In the genomic region with DNA sequence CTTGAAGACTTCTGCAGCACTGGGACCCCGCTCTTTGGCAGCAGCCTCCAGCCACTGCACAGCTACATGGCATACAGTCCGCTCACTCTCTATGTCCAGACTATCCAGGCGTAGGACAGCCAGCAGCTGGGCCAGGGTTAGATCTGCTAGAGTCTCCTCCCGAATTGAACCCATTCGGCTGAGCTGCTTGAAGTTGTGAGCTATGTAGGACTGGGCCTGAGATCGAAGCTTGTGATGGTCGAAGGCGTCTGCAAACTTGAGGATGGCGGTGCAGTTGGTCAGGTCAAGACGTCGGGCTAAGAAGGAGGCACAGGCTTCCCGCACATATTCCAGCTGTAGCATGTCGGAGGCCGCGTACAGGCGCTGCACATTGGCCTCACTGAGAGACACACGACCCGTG, we compare ENCODE assay signal across 9 cellular contexts. TPM values are rescaled to one million over a fixed set of nuclear protein-coding genes. Genes with fewer than 3 reads are reported as not detected.
DNase-seq lines count a peak whose midpoint lies in the region; ATAC-seq and TF ChIP-seq lines count a peak whose summit lies in the region.
"Had no signal": no experiment of that assay in that cellular context is flagged by ENCODE, and none has a peak within 500 bp of the region (broad histone marks: within the 10 kb centered on the region; RNA-seq: fewer than 3 reads in every experiment).

No MANE protein-coding gene starts in this region.

- peak overlapping the region; percentile 65 for H4K91ac ChIP-seq in trophoblast cell (ENCODE audit: low read depth, low read length)

- H3K4ac ChIP-seq in trophoblast cell (ENCODE audit: low read depth, low read length) = no peak overlapping the region

- intact Hi-C loops in Calu3 (cut with micrococcal nuclease; ENCODE audit: unreplicated experiment) = no loop called here

- H2BK5ac ChIP-seq in trophoblast cell (ENCODE audit: low read depth, low read length, poor library complexity) = no peak overlapping the region

- ATAC-seq in GM18870 (IDR thresholded peaks at IDR 0.05; ENCODE audit: unreplicated experiment) = no peak
- ATAC-seq in HG02610 (IDR thresholded peaks at IDR 0.05; ENCODE audit: unreplicated experiment) = no peak

- peak overlapping the region; percentile 95 for H3K4me3 Mint-ChIP-seq in Calu3 (ENCODE audit: low read depth, unreplicated experiment)

- WGBS in trophoblast cell (ENCODE audit: extremely low coverage, insufficient coverage, insufficient read length) = no CpG with 5 or more reads among the region's 18 CpGs

- peaks cover 6 to 7% of the 10 kb centered on the region in 2 experiments for H3K4me1 ChIP-seq in trophoblast cell (ENCODE audit: control insufficient read depth in 1 of 2, insufficient read depth in 2 of 2, low read length in 2 of 2)

- no peak overlapping the region for H3K9ac ChIP-seq in trophoblast cell (ENCODE audit: low read length)

- no peaks in the 10 kb centered on the region for H3K9me3 Mint-ChIP-seq in Calu3 (ENCODE audit: low read depth, unreplicated experiment)

- H3K79me1 ChIP-seq in trophoblast cell (ENCODE audit: low read length) = peaks cover 6% of the 10 kb centered on the region

- H3K14ac ChIP-seq in trophoblast cell (ENCODE audit: low read length) = no peak overlapping the region

- no peak overlapping the region for H2BK12ac ChIP-seq in trophoblast cell (ENCODE audit: low read length)

- peaks cover 5% of the 10 kb centered on the region for H3K79me2 ChIP-seq in trophoblast cell (ENCODE audit: control insufficient read depth, insufficient read depth, low read length, poor library complexity)

- H3K27ac ChIP-seq in RWPE1 (peak overlapping the region; percentile 91), epithelial cell of prostate (peak overlapping the region; percentile 67), trophoblast cell (ENCODE audit: low read depth, low read length) (no peak overlapping the region)

- no TSS peak for BruUV-seq in Calu3 (replicated peaks; lab: Mats Ljungman, UMichigan)

- H4K12ac ChIP-seq in trophoblast cell (ENCODE audit: low read depth, low read length) = peak overlapping the region; percentile 75

- no peak overlapping the region for H2BK120ac ChIP-seq in trophoblast cell (ENCODE audit: insufficient read depth, low read length, poor library complexity)

- peaks cover 10% of the 10 kb centered on the region for H3K36me3 Mint-ChIP-seq in Calu3 (ENCODE audit: insufficient read depth, unreplicated experiment)

- DNase-seq in Calu3 (no peak), RWPE1 (ENCODE audit: low spot score) (no peak), epithelial cell of prostate (ENCODE audit: low read depth, low spot score) (no peak), trophoblast cell (no peak), NCI-H226 (no peak)
- no peak for DNase-seq in activated CD4-positive, CD25-positive, alpha-beta regulatory T cell (lab: John Stamatoyannopoulos, UW)

- H3K23ac ChIP-seq in trophoblast cell (ENCODE audit: low read length) = no peak overlapping the region

- H2AK5ac ChIP-seq in trophoblast cell (ENCODE audit: low read length) = no peak overlapping the region

- H3K36me3 ChIP-seq in trophoblast cell (ENCODE audit: control insufficient read depth in 1 of 2, insufficient read depth in 2 of 2, low read length in 2 of 2) = no peaks in the 10 kb centered on the region

- no peaks in the 10 kb centered on the region for H3K9me3 ChIP-seq in trophoblast cell (ENCODE audit: insufficient read depth, low read depth, low read length)
- H3K9me3 ChIP-seq: SJSA1 had no signal

- peak overlapping the region; percentile 35 for H2AFZ ChIP-seq in trophoblast cell (ENCODE audit: insufficient read depth, low read length, poor library complexity)

- TF ChIP-seq CTCF in Calu3 (IDR thresholded peaks at IDR 0.05; ENCODE audit: unreplicated experiment) (no peak), RWPE1 (conservative IDR thresholded peaks at IDR 0.05; ENCODE audit: low read depth) (no peak)

- H4K8ac ChIP-seq in trophoblast cell (ENCODE audit: low read depth, low read length) = peak overlapping the region; percentile 87

- POLR2A ChIA-PET in RWPE1 (lab: Yijun Ruan, JAX; ENCODE audit: low non-redundant PET) = no interaction called here

- H3K4me2 ChIP-seq in trophoblast cell (ENCODE audit: low read length) = peak overlapping the region; percentile 70

- H3K27ac Mint-ChIP-seq in Calu3 (ENCODE audit: unreplicated experiment) = peak overlapping the region; percentile 78

- CTCF ChIA-PET in Calu3 (lab: Charles Lee) = no interaction called here
- CTCF ChIA-PET in RWPE1 (lab: Yijun Ruan, JAX) = no interaction called here

- peak overlapping the region; percentile 14 for H3K18ac ChIP-seq in trophoblast cell (ENCODE audit: low read length)

- H3K4me3 ChIP-seq in trophoblast cell (ENCODE audit: low read depth, low read length) = peak overlapping the region; percentile 76

- H3K27me3 ChIP-seq in trophoblast cell (ENCODE audit: insufficient read depth, low read length) = no peaks in the 10 kb centered on the region
- H3K27me3 ChIP-seq: SJSA1 had no signal

- H3K27me3 Mint-ChIP-seq in Calu3 (ENCODE audit: unreplicated experiment) = no peaks in the 10 kb centered on the region

- peaks cover 7% of the 10 kb centered on the region for H3K4me1 Mint-ChIP-seq in Calu3 (ENCODE audit: low read depth, unreplicated experiment)

RNA-seq across cellular contexts. Expression of gene KBTBD7, which starts 0.9 kb away (rescaled TPM):
- 6.3 and 6.4 TPM in 2 replicates for total RNA-seq in Calu3 (2022)
- polyA plus RNA-seq in trophoblast cell (2013) = 5.0 and 5.5 TPM in 2 replicates
